ENCODE assay signal across 1 cellular context in the genomic region with DNA sequence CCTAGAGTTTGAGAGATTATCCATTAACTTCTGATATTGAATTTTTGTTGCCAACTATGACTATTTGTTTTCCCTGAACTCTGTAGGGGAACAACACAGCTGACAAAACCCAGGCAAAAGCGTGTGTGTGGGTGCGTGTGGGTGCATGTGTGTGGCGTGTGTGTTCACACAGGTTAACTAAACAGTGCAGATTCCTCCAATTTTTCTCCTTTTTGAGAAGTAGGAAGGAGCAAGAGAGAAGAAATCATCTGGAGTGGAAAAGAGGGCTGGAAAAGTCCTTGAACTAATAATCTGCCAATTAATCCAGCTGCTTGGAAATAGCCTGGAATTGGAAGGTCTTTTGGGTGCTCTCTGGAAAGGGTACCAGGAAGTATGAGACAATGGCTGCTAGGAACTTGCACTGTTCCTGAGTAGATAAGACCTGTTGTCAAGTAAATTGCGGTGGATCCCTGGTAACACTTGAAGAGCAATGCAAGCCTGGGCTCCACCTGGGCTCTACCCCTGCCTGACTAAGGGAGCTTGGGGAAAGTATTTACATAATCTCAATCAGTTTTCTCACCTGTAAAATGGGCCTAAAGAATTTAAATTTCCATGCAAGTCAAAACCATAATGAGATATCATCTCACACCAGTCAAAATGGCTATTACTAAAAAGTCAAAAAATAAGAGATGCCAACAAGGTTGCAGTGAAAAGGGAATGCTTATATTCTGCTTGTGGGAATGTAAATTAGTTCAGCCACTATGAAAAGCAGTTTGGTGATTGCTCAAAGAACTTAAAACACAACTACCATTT.
TF ChIP-seq lines count a peak whose summit lies in the region.

No MANE protein-coding gene starts in this region.

TF ChIP-seq in IMR-90, 13 proteins besides CTCF, POLR2A, EP300 and RAD21:
- TF ChIP-seq, protein P1, sequence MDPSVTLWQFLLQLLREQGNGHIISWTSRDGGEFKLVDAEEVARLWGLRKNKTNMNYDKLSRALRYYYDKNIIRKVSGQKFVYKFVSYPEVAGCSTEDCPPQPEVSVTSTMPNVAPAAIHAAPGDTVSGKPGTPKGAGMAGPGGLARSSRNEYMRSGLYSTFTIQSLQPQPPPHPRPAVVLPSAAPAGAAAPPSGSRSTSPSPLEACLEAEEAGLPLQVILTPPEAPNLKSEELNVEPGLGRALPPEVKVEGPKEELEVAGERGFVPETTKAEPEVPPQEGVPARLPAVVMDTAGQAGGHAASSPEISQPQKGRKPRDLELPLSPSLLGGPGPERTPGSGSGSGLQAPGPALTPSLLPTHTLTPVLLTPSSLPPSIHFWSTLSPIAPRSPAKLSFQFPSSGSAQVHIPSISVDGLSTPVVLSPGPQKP (IDR thresholded peaks at IDR 0.05; ENCODE audit: borderline replicate concordance, low read depth, low read length), result no peak
- TF ChIP-seq FOS (IDR thresholded peaks at IDR 0.05; ENCODE audit: low read depth, low read length) (no peak), CEBPB (IDR thresholded peaks at IDR 0.05; ENCODE audit: low read depth, low read length) (no peak), NFE2L2 (IDR thresholded peaks at IDR 0.05; ENCODE audit: low read depth, low read length) (no peak), BHLHE40 (IDR thresholded peaks at IDR 0.05; ENCODE audit: low read depth, low read length) (no peak), CHD1 (IDR thresholded peaks at IDR 0.05; ENCODE audit: low read depth, low read length) (no peak)
